In the genomic region with DNA sequence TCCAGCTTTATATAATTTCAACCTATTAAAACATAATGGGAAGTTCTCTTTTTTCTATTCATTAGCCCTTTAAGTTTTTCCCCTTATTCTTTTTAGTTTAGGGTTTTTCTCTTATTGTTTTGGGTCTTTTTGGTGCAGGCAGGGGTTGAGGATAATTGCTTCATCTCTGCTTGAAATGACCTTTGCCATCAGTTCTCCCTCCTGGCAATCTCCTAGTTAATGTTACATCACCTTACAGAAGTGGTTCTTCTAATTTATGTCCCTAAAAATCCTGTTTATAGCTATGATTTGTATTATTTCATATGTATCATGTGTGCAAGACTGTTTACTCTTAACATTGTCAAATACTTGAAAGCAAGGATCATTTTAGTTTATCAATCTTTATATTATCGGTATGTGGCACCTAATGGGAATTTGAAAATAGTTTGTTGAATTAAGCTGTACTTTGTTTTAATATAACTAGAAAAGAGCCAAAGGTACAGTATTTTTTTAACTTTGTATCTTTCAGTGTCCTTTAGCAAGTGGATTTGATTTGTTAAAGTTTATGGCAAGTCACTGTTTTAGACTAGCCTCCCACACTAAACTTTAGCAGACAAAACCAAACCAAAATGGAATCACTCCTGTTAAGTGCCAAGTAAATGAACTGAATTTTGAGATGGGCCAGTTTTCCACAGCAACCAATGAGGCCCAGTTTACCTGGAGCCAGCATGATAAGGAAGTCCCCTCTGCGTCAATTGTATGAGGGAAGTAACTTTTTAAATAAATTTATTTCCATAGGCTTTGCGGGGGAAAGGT, we compare ENCODE assay signal across 24 cellular contexts. TPM values are rescaled to one million over a fixed set of nuclear protein-coding genes. Genes with fewer than 3 reads are reported as not detected.
"Had no signal": no experiment of that assay in that cellular context is flagged by ENCODE, and none has a peak within 500 bp of the region (broad histone marks: within the 10 kb centered on the region; RNA-seq: fewer than 3 reads in every experiment).

No MANE protein-coding gene starts in this region.

- H3K27me3 Mint-ChIP-seq: naive B cell, type B pancreatic cell had no signal

- H3K9me3 Mint-ChIP-seq: immature natural killer cell, type B pancreatic cell had no signal

- DNase-seq: colonic mucosa; dermis blood vessel endothelial cell; esophagus squamous epithelium; foreskin fibroblast; immature natural killer cell; kidney; left cardiac atrium; left ventricle myocardium superior; mesendoderm; naive B cell; psoas muscle; sigmoid colon; stimulated activated CD4-positive, alpha-beta T cell treated with anti-CD3 and anti-CD28 coated beads, Interleukin-2, amount 100 ng/mL, for 24 hours; stimulated activated CD4-positive, alpha-beta T cell treated with anti-CD3 and anti-CD28 coated beads, Interleukin-4, amount 100 ng/mL, for 4 hours; stimulated activated naive CD4-positive, alpha-beta T cell treated with Interleukin-2 at 50 U/mL for 16 hours; thyroid gland had no signal

- H3K36me3 Mint-ChIP-seq: type B pancreatic cell had no signal

- H3K27ac ChIP-seq: colonic mucosa, esophagus squamous epithelium, gastroesophageal sphincter, neutrophil, psoas muscle, sigmoid colon, skin epidermis, suprapubic skin, thyroid gland had no signal

- H3K4me1 Mint-ChIP-seq: immature natural killer cell had no signal

- H3K4me3 Mint-ChIP-seq: immature natural killer cell, naive B cell, type B pancreatic cell had no signal

- H3K27me3 ChIP-seq: colonic mucosa, esophagus squamous epithelium, gastroesophageal sphincter, neutrophil, sigmoid colon, suprapubic skin, thyroid gland had no signal

- H3K36me3 ChIP-seq: colonic mucosa, esophagus squamous epithelium, gastroesophageal sphincter, neutrophil, sigmoid colon, suprapubic skin, thyroid gland had no signal

- ATAC-seq: gastroesophageal sphincter, left cardiac atrium, left ventricle myocardium superior, psoas muscle had no signal

- H3K27ac Mint-ChIP-seq: immature natural killer cell, type B pancreatic cell had no signal

- H3K4me1 ChIP-seq: colonic mucosa, esophagus squamous epithelium, gastroesophageal sphincter, psoas muscle, sigmoid colon, suprapubic skin, thyroid gland had no signal

- H3K9me3 ChIP-seq: colonic mucosa, gastroesophageal sphincter, neutrophil, psoas muscle, suprapubic skin, thyroid gland had no signal

- FAIRE-seq: kidney, urothelium cell line had no signal

- H3K4me3 ChIP-seq: colonic mucosa, esophagus squamous epithelium, gastroesophageal sphincter, psoas muscle, sigmoid colon, skin epidermis, suprapubic skin, thyroid gland had no signal

RNA-seq across cellular contexts. Expression of a gene that starts 26.6 kb away (rescaled TPM):
- total RNA-seq: lung microvascular endothelial cell had no signal
- polyA plus RNA-seq: neural cell had no signal
